Comparison of ENCODE assay signal across 9 cellular contexts in genomic region chr5:95591490-95591901, GRCh38. TPM values are rescaled to one million over a fixed set of nuclear protein-coding genes. Genes with fewer than 3 reads are reported as not detected.
A peak's percentile ranks its signal among the peaks of the same experiment; 100 is the strongest.
DNase-seq lines count a peak whose midpoint lies in the region; ATAC-seq and TF ChIP-seq lines count a peak whose summit lies in the region.
"Had no signal": no experiment of that assay in that cellular context is flagged by ENCODE, and none has a peak within 500 bp of the region (broad histone marks: within the 10 kb centered on the region; RNA-seq: fewer than 3 reads in every experiment).

No MANE protein-coding gene starts in this region.

- H3K79me2 ChIP-seq in SK-N-SH (ENCODE audit: insufficient read depth) (no peaks in the 10 kb centered on the region), parathyroid adenoma (no peaks in the 10 kb centered on the region)

- H3K36me3 ChIP-seq in SK-N-SH (replicated peaks in 1 of 2; ENCODE audit: control insufficient read depth in 1 of 2, insufficient read depth in 2 of 2, low read length in 1 of 2) (no peaks in the 10 kb centered on the region), parathyroid adenoma (ENCODE audit: control insufficient read depth, insufficient read depth, low read length) (no peaks in the 10 kb centered on the region)

- TF ChIP-seq CTCF in SK-N-SH (IDR thresholded peaks at IDR 0.05) (no peak), parathyroid adenoma (IDR thresholded peaks at IDR 0.05) (no peak)

- no peak overlapping the region for H3K9ac ChIP-seq in SK-N-SH
- H3K9ac ChIP-seq in parathyroid adenoma: no peak overlapping the region

- TF ChIP-seq RAD21 in SK-N-SH (IDR thresholded peaks at IDR 0.05; ENCODE audit: low read length): no peak

- H3K4me2 ChIP-seq in SK-N-SH (no peak overlapping the region), parathyroid adenoma (ENCODE audit: low read length) (no peak overlapping the region)

- no peaks in the 10 kb centered on the region for H3K9me2 ChIP-seq in SK-N-SH

- DNase-seq in SK-N-SH: no peak
- no peak for DNase-seq in NCI-H748 (lab: John Stamatoyannopoulos, UW; ENCODE audit: unreplicated experiment)
- DNase-seq: activated B cell treated with CpG ODN at 0.5 μM for 24 hours; stimulated activated CD4-positive, alpha-beta T cell treated with anti-CD3 and anti-CD28 coated beads, Interleukin-2, amount 100 ng/mL, for 48 hours had no signal

- H4K20me1 ChIP-seq in SK-N-SH (ENCODE audit: insufficient read depth): no peaks in the 10 kb centered on the region

- POLR2A ChIA-PET in SK-N-SH (lab: Yijun Ruan, JAX): no interaction called here

- ATAC-seq in GM18867 (IDR thresholded peaks at IDR 0.05; ENCODE audit: unreplicated experiment) (peak; percentile 80), HG02759 (IDR thresholded peaks at IDR 0.05; ENCODE audit: unreplicated experiment) (peak; percentile 97), HG03139 (IDR thresholded peaks at IDR 0.05; ENCODE audit: unreplicated experiment) (no peak), GM21423 (IDR thresholded peaks at IDR 0.05; ENCODE audit: unreplicated experiment) (no peak)

- 84% methylated on average over 5 of the region's 5 CpGs for WGBS in SK-N-SH (ENCODE audit: low lambda C conversion rate)

- H3K9me3 ChIP-seq in SK-N-SH (no peaks in the 10 kb centered on the region), parathyroid adenoma (ENCODE audit: control insufficient read depth, low read length) (no peaks in the 10 kb centered on the region)

- H3K4me3 ChIP-seq in SK-N-SH (ENCODE audit: low read depth in 2 of 2, low read length in 1 of 2) (no peak overlapping the region), parathyroid adenoma (ENCODE audit: low read depth, low read length) (no peak overlapping the region)

- CTCF ChIA-PET in SK-N-SH (lab: Yijun Ruan, JAX): no interaction called here

- TF ChIP-seq EP300 in SK-N-SH (IDR thresholded peaks at IDR 0.05; ENCODE audit: borderline replicate concordance in 1 of 2, low read depth in 1 of 2, low read length in 1 of 2): no peak

- H3K27me3 ChIP-seq in SK-N-SH (ENCODE audit: insufficient read depth): no peaks in the 10 kb centered on the region
- no peaks in the 10 kb centered on the region for H3K27me3 ChIP-seq in parathyroid adenoma (ENCODE audit: control insufficient read depth, insufficient read depth, low read length)

- peak overlapping the region in 1 of 2 experiments; percentile 56; a peak in 2 of 4 replicates for H3K27ac ChIP-seq in SK-N-SH (ENCODE audit: low read depth in 2 of 2, low read length in 1 of 2)
- peak overlapping the region; percentile 38 for H3K27ac ChIP-seq in parathyroid adenoma

- H3K4me1 ChIP-seq in SK-N-SH (ENCODE audit: control insufficient read depth in 1 of 2, insufficient read depth in 2 of 2, low read depth in 1 of 2, low read length in 1 of 2): peaks cover 0 to 15% of the 10 kb centered on the region in 2 experiments; a peak in 1 of 4 replicates
- peaks cover 6% of the 10 kb centered on the region for H3K4me1 ChIP-seq in parathyroid adenoma

- peaks cover 14% of the 10 kb centered on the region for H3F3A ChIP-seq in SK-N-SH (replicated peaks; ENCODE audit: insufficient read depth)

- H2AFZ ChIP-seq in SK-N-SH (ENCODE audit: low read depth) (peak overlapping the region; percentile 61), parathyroid adenoma (no peak overlapping the region)

TF ChIP-seq in SK-N-SH, 30 proteins besides CTCF, POLR2A, EP300 and RAD21:
- TF ChIP-seq FOSL2 (IDR thresholded peaks at IDR 0.05; ENCODE audit: borderline replicate concordance, low read depth) (peak; percentile 53; the same call in 1 of the 2 replicates), NRF1 (IDR thresholded peaks at IDR 0.05; ENCODE audit: low read depth, low read length) (no peak), JUND (IDR thresholded peaks at IDR 0.05) (peak; percentile 4; the same call in 1 of the 2 replicates)

RNA-seq across cellular contexts. Expression of gene GPR150, which starts 28.4 kb away (rescaled TPM):
- 0.06 and 0.07 TPM in 2 replicates for polyA plus RNA-seq in SK-N-SH (2012; rRNA removed)
- 0.07 and 0.08 TPM in 2 replicates for polyA plus RNA-seq in SK-N-SH (2012; cell fraction: cytosol; rRNA removed)
- 0.08 and 0.14 TPM in 2 replicates for polyA plus RNA-seq in SK-N-SH (2012; cell fraction: nucleus; rRNA removed)

RNA-seq across cellular contexts. Expression of gene ARSK, which starts 36.6 kb away (rescaled TPM):
- 5.6 and 6.9 TPM in 2 replicates for polyA plus RNA-seq in SK-N-SH (2012; rRNA removed)
- polyA plus RNA-seq in SK-N-SH (2012; cell fraction: cytosol; rRNA removed): 7.9 and 8.4 TPM in 2 replicates
- polyA plus RNA-seq in SK-N-SH (2012; cell fraction: nucleus; rRNA removed): 3.2 and 4.6 TPM in 2 replicates

RNA-seq across cellular contexts. Expression of gene SKIC3, which starts 36.7 kb away (rescaled TPM):
- 27.4 and 47.5 TPM in 2 replicates for polyA plus RNA-seq in SK-N-SH (2012; rRNA removed)
- 31.0 and 31.2 TPM in 2 replicates for polyA plus RNA-seq in SK-N-SH (2012; cell fraction: cytosol; rRNA removed)
- 37.1 and 105 TPM in 2 replicates for polyA plus RNA-seq in SK-N-SH (2012; cell fraction: nucleus; rRNA removed)

RNA-seq across cellular contexts. Expression of gene RFESD, which starts 55.1 kb away (rescaled TPM):
- polyA plus RNA-seq in SK-N-SH (2012; rRNA removed): 1.8 and 3.1 TPM in 2 replicates
- polyA plus RNA-seq in SK-N-SH (2012; cell fraction: cytosol; rRNA removed): 3.0 and 3.6 TPM in 2 replicates
- 0.66 and 2.2 TPM in 2 replicates for polyA plus RNA-seq in SK-N-SH (2012; cell fraction: nucleus; rRNA removed)

Comparison
In these comparisons a context has a peak if more than half of its experiments do, and no peak if none do; other contexts are left out.
1. ATAC-seq: peak in GM18867 (single experiment) and HG02759 (single experiment); none in HG03139 (single experiment) and GM21423 (single experiment).